Comparison of ENCODE assay signal across 18 cellular contexts in genomic region chrX:17542123-17542522, GRCh38.
"Had no signal": no experiment of that assay in that cellular context is flagged by ENCODE, and none has a peak within 500 bp of the region (broad histone marks: within the 10 kb centered on the region; RNA-seq: fewer than 3 reads in every experiment).

No MANE protein-coding gene starts in this region.

- DNase-seq: activated CD8-positive, alpha-beta memory T cell treated with anti-CD3 and anti-CD28 coated beads for 24 hours; activated CD8-positive, alpha-beta memory T cell treated with anti-CD3 and anti-CD28 coated beads, Interleukin-2, amount 50 U/mL, for 4 hours; activated naive CD4-positive, alpha-beta T cell; activated T-cell treated with anti-CD3 and anti-CD28 coated beads, Interleukin-2, amount 50 U/mL, for 24 hours; adrenal gland; foreskin fibroblast; kidney; naive thymus-derived CD4-positive, alpha-beta T cell; stimulated activated CD4-positive, alpha-beta T cell treated with anti-CD3 and anti-CD28 coated beads, Interleukin-12 subunit alpha, Interleukin-12 subunit beta, amount 100 ng/mL, for 4 hours; stimulated activated CD4-positive, alpha-beta T cell treated with anti-CD3 and anti-CD28 coated beads, Interleukin-4, amount 100 ng/mL, for 4 hours; T-cell; transverse colon had no signal

- H3K27me3 ChIP-seq: suprapubic skin, transverse colon had no signal

- H3K36me3 ChIP-seq: adrenal gland, breast epithelium, suprapubic skin, transverse colon had no signal

- ATAC-seq: activated T-helper 17 cell treated with anti-CD3 and anti-CD28 coated beads, Interleukin-2, amount 50 U/mL, for 72 hours; naive thymus-derived CD4-positive, alpha-beta T cell; right cardiac atrium; T-cell had no signal

- H3K4me3 ChIP-seq: adrenal gland, breast epithelium, lung, suprapubic skin, transverse colon had no signal

- H3K9me3 ChIP-seq: adrenal gland, breast epithelium, suprapubic skin, transverse colon had no signal

- H3K4me1 ChIP-seq: adrenal gland, breast epithelium, suprapubic skin had no signal

- H3K27ac ChIP-seq: adrenal gland, breast epithelium, epithelial cell of prostate, suprapubic skin, transverse colon had no signal
